ENCODE assay signal across 8 cellular contexts in genomic region chr15:40103124-40103858, GRCh38. TPM values are rescaled to one million over a fixed set of nuclear protein-coding genes. Genes with fewer than 3 reads are reported as not detected.
DNase-seq lines count a peak whose midpoint lies in the region; ATAC-seq, FAIRE-seq and TF ChIP-seq lines count a peak whose summit lies in the region.

No MANE protein-coding gene starts in this region.

- no peaks in the 10 kb centered on the region for H3K9me3 ChIP-seq in astrocyte (ENCODE audit: insufficient read depth, low read depth, low read length)

- H3K4me3 ChIP-seq in astrocyte (ENCODE audit: insufficient read depth, low read depth, low read length): no peak overlapping the region

- peak; percentile 97 for DNase-seq in COR-L47 (lab: John Stamatoyannopoulos, UW)
- DNase-seq in NCI-H1694 treated with DMSO at 0.1 percent for 48 hours (lab: John Stamatoyannopoulos, UW): peak; percentile 63
- DNase-seq in astrocyte (ENCODE audit: low read depth): peak; percentile 71
- DNase-seq in hepatic stellate cell (ENCODE audit: low spot score): peak; percentile 73
- peak; percentile 88 for DNase-seq in renal cortical epithelial cell (ENCODE audit: low read depth)
- no peak for DNase-seq in GM10266 (ENCODE audit: extremely low spot score)
- DNase-seq in activated naive CD8-positive, alpha-beta T cell treated with anti-CD3 and anti-CD28 coated beads, Interleukin-2, amount 50 U/mL, for 24 hours: no peak

- peak overlapping the region; percentile 57 for H3K4me3 Mint-ChIP-seq in astrocyte (ENCODE audit: unreplicated experiment)
- H3K4me3 Mint-ChIP-seq in activated naive CD8-positive, alpha-beta T cell treated with anti-CD3 and anti-CD28 coated beads, Interleukin-2, amount 50 U/mL, for 24 hours: no peak overlapping the region

- H2AFZ ChIP-seq in astrocyte (ENCODE audit: low read depth, low read length): peak overlapping the region; percentile 53

- FAIRE-seq in astrocyte (lab: Jason Lieb, UNC): no peak

- H3K79me2 ChIP-seq in astrocyte (ENCODE audit: insufficient read depth, low read length): no peaks in the 10 kb centered on the region

- no peaks in the 10 kb centered on the region for H3K27me3 ChIP-seq in astrocyte (ENCODE audit: insufficient read depth, low read length)

- peaks cover 71% of the 10 kb centered on the region for H3K4me1 ChIP-seq in astrocyte (ENCODE audit: insufficient read depth, low read length)

- peaks cover 3% of the 10 kb centered on the region for H3K9me3 Mint-ChIP-seq in astrocyte (ENCODE audit: unreplicated experiment)
- H3K9me3 Mint-ChIP-seq in activated naive CD8-positive, alpha-beta T cell treated with anti-CD3 and anti-CD28 coated beads, Interleukin-2, amount 50 U/mL, for 24 hours: no peaks in the 10 kb centered on the region

- no peak for TF ChIP-seq CTCF in astrocyte (IDR thresholded peaks at IDR 0.05; ENCODE audit: insufficient read depth, low read depth, low read length)
- no peak for TF ChIP-seq CTCF in GM10266 (IDR thresholded peaks at IDR 0.05; ENCODE audit: control insufficient read depth, insufficient read depth, low read depth, missing control alignments)

- H3K27ac Mint-ChIP-seq in astrocyte (ENCODE audit: unreplicated experiment): peak overlapping the region; percentile 90
- no peak overlapping the region for H3K27ac Mint-ChIP-seq in activated naive CD8-positive, alpha-beta T cell treated with anti-CD3 and anti-CD28 coated beads, Interleukin-2, amount 50 U/mL, for 24 hours

- H3K36me3 ChIP-seq in astrocyte (ENCODE audit: insufficient read depth, low read length): no peaks in the 10 kb centered on the region

- peak overlapping the region; percentile 53 for H3K27ac ChIP-seq in astrocyte (ENCODE audit: low read depth, low read length)

- peak overlapping the region; percentile 64 for H3K9ac ChIP-seq in astrocyte (ENCODE audit: low read length)

- no peak for ATAC-seq in HG03432 (IDR thresholded peaks at IDR 0.05; ENCODE audit: unreplicated experiment)
- no peak for ATAC-seq in activated naive CD8-positive, alpha-beta T cell treated with anti-CD3 and anti-CD28 coated beads, Interleukin-2, amount 50 U/mL, for 24 hours

- peaks cover 12% of the 10 kb centered on the region for H3K36me3 Mint-ChIP-seq in astrocyte (ENCODE audit: low read depth, unreplicated experiment)
- H3K36me3 Mint-ChIP-seq in activated naive CD8-positive, alpha-beta T cell treated with anti-CD3 and anti-CD28 coated beads, Interleukin-2, amount 50 U/mL, for 24 hours (ENCODE audit: low read depth): no peaks in the 10 kb centered on the region

- H4K20me1 ChIP-seq in astrocyte (ENCODE audit: insufficient read depth, low read length): no peaks in the 10 kb centered on the region

- no peaks in the 10 kb centered on the region for H3K27me3 Mint-ChIP-seq in astrocyte (ENCODE audit: low read depth, unreplicated experiment)
- H3K27me3 Mint-ChIP-seq in activated naive CD8-positive, alpha-beta T cell treated with anti-CD3 and anti-CD28 coated beads, Interleukin-2, amount 50 U/mL, for 24 hours: no peaks in the 10 kb centered on the region

- peaks cover 78% of the 10 kb centered on the region for H3K4me1 Mint-ChIP-seq in astrocyte (ENCODE audit: low read depth, unreplicated experiment)
- H3K4me1 Mint-ChIP-seq in activated naive CD8-positive, alpha-beta T cell treated with anti-CD3 and anti-CD28 coated beads, Interleukin-2, amount 50 U/mL, for 24 hours: peaks cover 90% of the 10 kb centered on the region

- peak overlapping the region; percentile 67 for H3K4me2 ChIP-seq in astrocyte (ENCODE audit: low read length)

RNA-seq across cellular contexts. Expression of gene BMF, which starts 5.4 kb away (rescaled TPM):
- total RNA-seq in astrocyte: 31.0 and 31.8 TPM in 2 replicates
- 10.8 and 27.2 TPM in 2 replicates for total RNA-seq in renal cortical epithelial cell

RNA-seq across cellular contexts. Expression of gene BUB1B, which starts 57.6 kb away (rescaled TPM):
- total RNA-seq in astrocyte (3.2 and 5.2 TPM in 2 replicates), renal cortical epithelial cell (1.8 and 11.6 TPM in 2 replicates)

Comparison
In these comparisons a context has a peak if more than half of its experiments do, and no peak if none do; other contexts are left out.
1. DNase-seq: peak in COR-L47 (single experiment), NCI-H1694 treated with DMSO at 0.1 percent for 48 hours (single experiment), astrocyte (single experiment), hepatic stellate cell (single experiment) and renal cortical epithelial cell (single experiment); none in GM10266 (single experiment) and activated naive CD8-positive, alpha-beta T cell treated with anti-CD3 and anti-CD28 coated beads, Interleukin-2, amount 50 U/mL, for 24 hours (single experiment).